9 cellular contexts compared by ENCODE assay signal in the genomic region with DNA sequence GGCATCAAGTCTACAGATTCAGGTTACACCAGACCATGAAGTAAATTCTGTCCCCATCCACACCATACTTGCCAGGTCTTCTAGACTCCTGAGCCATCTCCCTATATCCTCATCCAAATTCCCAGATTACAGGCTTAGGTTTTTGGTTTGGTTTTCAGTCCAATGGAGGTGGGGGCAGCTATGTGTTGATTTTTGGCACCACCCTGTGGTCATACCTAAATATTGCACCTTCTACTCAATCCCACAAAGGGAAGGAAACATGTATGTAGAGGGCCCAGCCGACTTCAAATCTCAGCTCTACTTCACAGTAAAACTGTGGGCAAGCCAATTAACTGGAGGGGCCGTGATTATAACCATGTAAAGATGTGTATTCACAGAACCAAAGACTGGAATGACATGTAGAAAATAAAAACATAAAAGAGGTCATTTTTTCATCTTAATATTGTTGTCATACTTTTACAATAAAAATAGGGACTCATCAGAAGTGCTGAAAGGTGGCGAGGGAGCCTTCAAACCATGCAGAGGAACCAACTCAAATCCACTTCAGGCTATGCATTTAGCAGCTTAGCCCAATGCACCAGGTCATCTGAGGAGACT. TPM values are rescaled to one million over a fixed set of nuclear protein-coding genes. Genes with fewer than 3 reads are reported as not detected.
DNase-seq lines count a peak whose midpoint lies in the region; ATAC-seq and TF ChIP-seq lines count a peak whose summit lies in the region.
"Had no signal": no experiment of that assay in that cellular context is flagged by ENCODE, and none has a peak within 500 bp of the region (broad histone marks: within the 10 kb centered on the region; RNA-seq: fewer than 3 reads in every experiment).

No MANE protein-coding gene starts in this region.

- H3K4me3 ChIP-seq in mucosa of descending colon = no peak overlapping the region

- H3K36me3 ChIP-seq in mucosa of descending colon (ENCODE audit: low read depth) = peaks cover 4% of the 10 kb centered on the region

- H3K4me3 Mint-ChIP-seq in endothelial cell (ENCODE audit: unreplicated experiment) = no peak overlapping the region
- H3K4me3 Mint-ChIP-seq: stimulated activated naive CD8-positive, alpha-beta T cell treated with anti-CD3 and anti-CD28 coated beads, Interleukin-15, Interleukin-2, amounts not matched to agents 100 ng/mL and 50 ng/mL, for 24 hours had no signal

- H3K27ac Mint-ChIP-seq in endothelial cell (ENCODE audit: unreplicated experiment) = no peak overlapping the region
- H3K27ac Mint-ChIP-seq: stimulated activated naive CD8-positive, alpha-beta T cell treated with anti-CD3 and anti-CD28 coated beads, Interleukin-15, Interleukin-2, amounts not matched to agents 100 ng/mL and 50 ng/mL, for 24 hours had no signal

- H3K9me3 Mint-ChIP-seq in endothelial cell (ENCODE audit: unreplicated experiment) = no peaks in the 10 kb centered on the region
- H3K9me3 Mint-ChIP-seq: stimulated activated naive CD8-positive, alpha-beta T cell treated with anti-CD3 and anti-CD28 coated beads, Interleukin-15, Interleukin-2, amounts not matched to agents 100 ng/mL and 50 ng/mL, for 24 hours had no signal

- ATAC-seq in mucosa of descending colon (peak; percentile 76), GM19351 (IDR thresholded peaks at IDR 0.05; ENCODE audit: unreplicated experiment) (no peak)

- intact Hi-C loops in mucosa of descending colon (cut with DNase I, micrococcal nuclease) = loop anchor here in 1 of 2 donors (10.0 kb wide), 1 partner anchor 114 kb away; no protein-coding TSS in a partner anchor

- no peaks in the 10 kb centered on the region for H3K27me3 Mint-ChIP-seq in endothelial cell (ENCODE audit: unreplicated experiment)
- H3K27me3 Mint-ChIP-seq: stimulated activated naive CD8-positive, alpha-beta T cell treated with anti-CD3 and anti-CD28 coated beads, Interleukin-15, Interleukin-2, amounts not matched to agents 100 ng/mL and 50 ng/mL, for 24 hours had no signal

- H3K4me1 Mint-ChIP-seq in endothelial cell (ENCODE audit: unreplicated experiment) = no peaks in the 10 kb centered on the region

- no peaks in the 10 kb centered on the region for H3K9me3 ChIP-seq in mucosa of descending colon

- peak; percentile 80 for TF ChIP-seq CTCF in endothelial cell (IDR thresholded peaks at IDR 0.05; ENCODE audit: unreplicated experiment)
- TF ChIP-seq CTCF in mucosa of descending colon (IDR thresholded peaks at IDR 0.05) = peak; percentile 28

- no peaks in the 10 kb centered on the region for H3K4me1 ChIP-seq in mucosa of descending colon (ENCODE audit: low read depth)

- peaks cover 7% of the 10 kb centered on the region for H3K36me3 Mint-ChIP-seq in endothelial cell (ENCODE audit: low read depth, unreplicated experiment)

- peak; percentile 18 for DNase-seq in stimulated activated CD4-positive, alpha-beta T cell treated with anti-CD3 and anti-CD28 coated beads, Interleukin-15, amount 100 ng/mL, for 24 hours
- no peak for DNase-seq in stimulated activated CD4-positive, alpha-beta T cell treated with anti-CD3 and anti-CD28 coated beads, Interleukin-1b, Interleukin-23, amount 100 ng/mL, for 48 hours
- peak; percentile 34 for DNase-seq in HK-2 (ENCODE audit: unreplicated experiment)
- DNase-seq in SK-N-DZ (ENCODE audit: low spot score) = peak; percentile 57
- DNase-seq in endothelial cell (ENCODE audit: low spot score) = peak; percentile 58
- peak in 1 of 3 donors; percentile 37 for DNase-seq in mucosa of descending colon
- no peak for DNase-seq in NCI-H1930 (lab: John Stamatoyannopoulos, UW)

RNA-seq across cellular contexts. Expression of a gene that starts 19.8 kb away (rescaled TPM):
- 6.4 and 6.8 TPM in 2 replicates for polyA plus RNA-seq in SK-N-DZ (2014; cell fraction: cytosol; rRNA removed)
- polyA plus RNA-seq in SK-N-DZ (2014; cell fraction: nucleus; rRNA removed) = 6.7 and 8.2 TPM in 2 replicates
- total RNA-seq in endothelial cell (ENCODE audit: unreplicated experiment) (25.8 TPM), mucosa of descending colon (10 to 100 TPM; 18.9 to 29.8 (median 25.4) TPM)

Comparison
In these comparisons a context has a peak if more than half of its experiments do, and no peak if none do; other contexts are left out.
1. DNase-seq: peak in stimulated activated CD4-positive, alpha-beta T cell treated with anti-CD3 and anti-CD28 coated beads, Interleukin-15, amount 100 ng/mL, for 24 hours (single experiment), HK-2 (single experiment), SK-N-DZ (single experiment) and endothelial cell (single experiment); none in stimulated activated CD4-positive, alpha-beta T cell treated with anti-CD3 and anti-CD28 coated beads, Interleukin-1b, Interleukin-23, amount 100 ng/mL, for 48 hours (single experiment) and NCI-H1930 (0 of 2).